1 cellular context compared by ENCODE assay signal in genomic region chr11:66022401-66023185, GRCh38.
TF ChIP-seq lines count a peak whose summit lies in the region.

No MANE protein-coding gene starts in this region.

TF ChIP-seq in HepG2, 621 proteins besides CTCF, POLR2A, EP300 and RAD21 (continues in another document):
- TF ChIP-seq GLI4 (CRISPR knock-in tag; IDR thresholded peaks at IDR 0.05; ENCODE audit: borderline replicate concordance) (0 out of 2 replicates have a peak, but pooled peaks have one; percentile 45), ZNF557 (CRISPR knock-in tag; IDR thresholded peaks at IDR 0.05) (0 out of 2 replicates have a peak, but pooled peaks have one; percentile 46), E2F2 (CRISPR knock-in tag; IDR thresholded peaks at IDR 0.05; ENCODE audit: borderline replicate concordance) (peak; percentile 48; the same call in 1 of the 2 replicates), MED13 (CRISPR knock-in tag; IDR thresholded peaks at IDR 0.05) (0 out of 2 replicates have a peak, but pooled peaks have one; percentile 48), PBX3 (CRISPR knock-in tag; IDR thresholded peaks at IDR 0.05; ENCODE audit: borderline replicate concordance) (0 out of 2 replicates have a peak, but pooled peaks have one; percentile 55), KDM2A (CRISPR knock-in tag; IDR thresholded peaks at IDR 0.05; ENCODE audit: borderline replicate concordance, low read depth) (peak; percentile 67), ZNF496 (CRISPR knock-in tag; IDR thresholded peaks at IDR 0.05; ENCODE audit: insufficient replicate concordance) (no peak), KDM6A (CRISPR knock-in tag; IDR thresholded peaks at IDR 0.05; ENCODE audit: low read depth) (no peak), ZNF205 (CRISPR knock-in tag; IDR thresholded peaks at IDR 0.05) (0 out of 2 replicates have a peak, but pooled peaks have one; percentile 38), GABPB1 (CRISPR knock-in tag; IDR thresholded peaks at IDR 0.05) (peak; percentile 66), ZBTB42 (CRISPR knock-in tag; IDR thresholded peaks at IDR 0.05) (no peak), ELF1 (CRISPR knock-in tag; IDR thresholded peaks at IDR 0.05) (0 out of 2 replicates have a peak, but pooled peaks have one; percentile 27), ZNF547 (CRISPR knock-in tag; IDR thresholded peaks at IDR 0.05) (peak; percentile 33; the same call in 1 of the 2 replicates), ZFP90 (CRISPR knock-in tag; IDR thresholded peaks at IDR 0.05; ENCODE audit: borderline replicate concordance) (peak; percentile 72; the same call in 1 of the 2 replicates), CAMTA2 (CRISPR knock-in tag; IDR thresholded peaks at IDR 0.05; ENCODE audit: borderline replicate concordance) (no peak), ZNF143 (CRISPR knock-in tag; IDR thresholded peaks at IDR 0.05) (no peak), MXI1 (IDR thresholded peaks at IDR 0.05; ENCODE audit: borderline replicate concordance, low read depth, low read length) (0 out of 3 replicates have a peak, but pooled peaks have one; percentile 15), RFXAP (CRISPR knock-in tag; IDR thresholded peaks at IDR 0.05; ENCODE audit: borderline replicate concordance) (peak; percentile 79; the same call in 1 of the 2 replicates), KLF16 (CRISPR knock-in tag; IDR thresholded peaks at IDR 0.05) (peak in 1 of 2 experiments; percentile 58; a peak in 2 of 4 replicates), ZNF605 (CRISPR knock-in tag; IDR thresholded peaks at IDR 0.05) (peak; percentile 15; the same call in 1 of the 2 replicates), DR1 (CRISPR knock-in tag; IDR thresholded peaks at IDR 0.05) (0 out of 2 replicates have a peak, but pooled peaks have one; percentile 36), HNRNPLL (IDR thresholded peaks at IDR 0.05; ENCODE audit: low read depth, low read length, poor library complexity, severe bottlenecking) (peak; percentile 68), ADNP (CRISPR knock-in tag; IDR thresholded peaks at IDR 0.05) (0 out of 2 replicates have a peak, but pooled peaks have one; percentile 9), CREB1 (IDR thresholded peaks at IDR 0.05) (no peak), CREB1 (CRISPR knock-in tag; IDR thresholded peaks at IDR 0.05) (no peak), IRF2 (CRISPR knock-in tag; IDR thresholded peaks at IDR 0.05) (0 out of 2 replicates have a peak, but pooled peaks have one; percentile 23), STAG1 (CRISPR knock-in tag; IDR thresholded peaks at IDR 0.05) (peak; percentile 82), ZNF350 (CRISPR knock-in tag; IDR thresholded peaks at IDR 0.05; ENCODE audit: borderline replicate concordance, low read depth) (peak; percentile 34; the same call in 1 of the 2 replicates), MAX (IDR thresholded peaks at IDR 0.05) (peak; percentile 39; the same call in 1 of the 2 replicates), FOXA3 (CRISPR knock-in tag; IDR thresholded peaks at IDR 0.05) (0 out of 2 replicates have a peak, but pooled peaks have one; percentile 12), ATF7-NPFF (CRISPR knock-in tag; IDR thresholded peaks at IDR 0.05; ENCODE audit: low read depth) (0 out of 2 replicates have a peak, but pooled peaks have one; percentile 32), POGZ (CRISPR knock-in tag; IDR thresholded peaks at IDR 0.05) (peak; percentile 12; the same call in 1 of the 2 replicates), CREM (IDR thresholded peaks at IDR 0.05) (no peak), CREM (CRISPR knock-in tag; IDR thresholded peaks at IDR 0.05) (no peak), LCORL (IDR thresholded peaks at IDR 0.05) (no peak), LCORL (CRISPR knock-in tag; IDR thresholded peaks at IDR 0.05) (0 out of 2 replicates have a peak, but pooled peaks have one; percentile 35), ZNF768 (CRISPR knock-in tag; IDR thresholded peaks at IDR 0.05) (peak; percentile 52; the same call in 1 of the 2 replicates), NR2C2 (CRISPR knock-in tag; IDR thresholded peaks at IDR 0.05; ENCODE audit: borderline replicate concordance) (peak; percentile 25; the same call in 1 of the 2 replicates), TMF1 (CRISPR knock-in tag; IDR thresholded peaks at IDR 0.05; ENCODE audit: low read depth) (no peak), UBTF (CRISPR knock-in tag; IDR thresholded peaks at IDR 0.05) (peak; percentile 55), HOXA5 (CRISPR knock-in tag; IDR thresholded peaks at IDR 0.05) (peak; percentile 37; the same call in 1 of the 2 replicates), ZSCAN25 (CRISPR knock-in tag; IDR thresholded peaks at IDR 0.05) (no peak)
- TF ChIP-seq, protein P1, sequence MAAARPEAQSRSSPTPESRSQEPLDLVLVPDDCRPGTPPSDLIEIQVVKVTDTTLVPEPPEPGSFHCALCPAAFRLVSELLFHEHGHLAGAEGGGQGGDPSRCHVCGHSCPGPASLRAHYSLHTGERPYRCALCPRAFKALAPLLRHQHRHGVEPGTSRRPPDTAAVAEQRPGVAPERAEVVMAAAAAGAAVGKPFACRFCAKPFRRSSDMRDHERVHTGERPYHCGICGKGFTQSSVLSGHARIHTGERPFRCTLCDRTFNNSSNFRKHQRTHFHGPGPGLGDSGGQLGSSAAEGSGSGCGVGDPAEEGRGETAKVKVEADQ (CRISPR knock-in tag; IDR thresholded peaks at IDR 0.05; ENCODE audit: borderline replicate concordance): peak; percentile 64; the same call in 1 of the 2 replicates
- TF ChIP-seq, protein P2, sequence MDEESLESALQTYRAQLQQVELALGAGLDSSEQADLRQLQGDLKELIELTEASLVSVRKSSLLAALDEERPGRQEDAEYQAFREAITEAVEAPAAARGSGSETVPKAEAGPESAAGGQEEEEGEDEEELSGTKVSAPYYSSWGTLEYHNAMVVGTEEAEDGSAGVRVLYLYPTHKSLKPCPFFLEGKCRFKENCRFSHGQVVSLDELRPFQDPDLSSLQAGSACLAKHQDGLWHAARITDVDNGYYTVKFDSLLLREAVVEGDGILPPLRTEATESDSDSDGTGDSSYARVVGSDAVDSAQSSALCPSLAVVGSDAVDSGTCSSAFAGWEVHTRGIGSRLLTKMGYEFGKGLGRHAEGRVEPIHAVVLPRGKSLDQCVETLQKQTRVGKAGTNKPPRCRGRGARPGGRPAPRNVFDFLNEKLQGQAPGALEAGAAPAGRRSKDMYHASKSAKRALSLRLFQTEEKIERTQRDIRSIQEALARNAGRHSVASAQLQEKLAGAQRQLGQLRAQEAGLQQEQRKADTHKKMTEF (CRISPR knock-in tag; IDR thresholded peaks at IDR 0.05): peak; percentile 56
- TF ChIP-seq, protein P3, sequence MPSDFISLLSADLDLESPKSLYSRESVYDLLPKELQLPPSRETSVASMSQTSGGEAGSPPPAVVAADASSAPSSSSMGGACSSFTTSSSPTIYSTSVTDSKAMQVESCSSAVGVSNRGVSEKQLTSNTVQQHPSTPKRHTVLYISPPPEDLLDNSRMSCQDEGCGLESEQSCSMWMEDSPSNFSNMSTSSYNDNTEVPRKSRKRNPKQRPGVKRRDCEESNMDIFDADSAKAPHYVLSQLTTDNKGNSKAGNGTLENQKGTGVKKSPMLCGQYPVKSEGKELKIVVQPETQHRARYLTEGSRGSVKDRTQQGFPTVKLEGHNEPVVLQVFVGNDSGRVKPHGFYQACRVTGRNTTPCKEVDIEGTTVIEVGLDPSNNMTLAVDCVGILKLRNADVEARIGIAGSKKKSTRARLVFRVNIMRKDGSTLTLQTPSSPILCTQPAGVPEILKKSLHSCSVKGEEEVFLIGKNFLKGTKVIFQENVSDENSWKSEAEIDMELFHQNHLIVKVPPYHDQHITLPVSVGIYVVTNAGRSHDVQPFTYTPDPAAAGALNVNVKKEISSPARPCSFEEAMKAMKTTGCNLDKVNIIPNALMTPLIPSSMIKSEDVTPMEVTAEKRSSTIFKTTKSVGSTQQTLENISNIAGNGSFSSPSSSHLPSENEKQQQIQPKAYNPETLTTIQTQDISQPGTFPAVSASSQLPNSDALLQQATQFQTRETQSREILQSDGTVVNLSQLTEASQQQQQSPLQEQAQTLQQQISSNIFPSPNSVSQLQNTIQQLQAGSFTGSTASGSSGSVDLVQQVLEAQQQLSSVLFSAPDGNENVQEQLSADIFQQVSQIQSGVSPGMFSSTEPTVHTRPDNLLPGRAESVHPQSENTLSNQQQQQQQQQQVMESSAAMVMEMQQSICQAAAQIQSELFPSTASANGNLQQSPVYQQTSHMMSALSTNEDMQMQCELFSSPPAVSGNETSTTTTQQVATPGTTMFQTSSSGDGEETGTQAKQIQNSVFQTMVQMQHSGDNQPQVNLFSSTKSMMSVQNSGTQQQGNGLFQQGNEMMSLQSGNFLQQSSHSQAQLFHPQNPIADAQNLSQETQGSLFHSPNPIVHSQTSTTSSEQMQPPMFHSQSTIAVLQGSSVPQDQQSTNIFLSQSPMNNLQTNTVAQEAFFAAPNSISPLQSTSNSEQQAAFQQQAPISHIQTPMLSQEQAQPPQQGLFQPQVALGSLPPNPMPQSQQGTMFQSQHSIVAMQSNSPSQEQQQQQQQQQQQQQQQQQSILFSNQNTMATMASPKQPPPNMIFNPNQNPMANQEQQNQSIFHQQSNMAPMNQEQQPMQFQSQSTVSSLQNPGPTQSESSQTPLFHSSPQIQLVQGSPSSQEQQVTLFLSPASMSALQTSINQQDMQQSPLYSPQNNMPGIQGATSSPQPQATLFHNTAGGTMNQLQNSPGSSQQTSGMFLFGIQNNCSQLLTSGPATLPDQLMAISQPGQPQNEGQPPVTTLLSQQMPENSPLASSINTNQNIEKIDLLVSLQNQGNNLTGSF (CRISPR knock-in tag; IDR thresholded peaks at IDR 0.05): 0 out of 2 replicates have a peak, but pooled peaks have one; percentile 25
- TF ChIP-seq, protein P4, sequence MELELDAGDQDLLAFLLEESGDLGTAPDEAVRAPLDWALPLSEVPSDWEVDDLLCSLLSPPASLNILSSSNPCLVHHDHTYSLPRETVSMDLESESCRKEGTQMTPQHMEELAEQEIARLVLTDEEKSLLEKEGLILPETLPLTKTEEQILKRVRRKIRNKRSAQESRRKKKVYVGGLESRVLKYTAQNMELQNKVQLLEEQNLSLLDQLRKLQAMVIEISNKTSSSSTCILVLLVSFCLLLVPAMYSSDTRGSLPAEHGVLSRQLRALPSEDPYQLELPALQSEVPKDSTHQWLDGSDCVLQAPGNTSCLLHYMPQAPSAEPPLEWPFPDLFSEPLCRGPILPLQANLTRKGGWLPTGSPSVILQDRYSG (CRISPR knock-in tag; IDR thresholded peaks at IDR 0.05): peak; percentile 59; the same call in 1 of the 2 replicates
- TF ChIP-seq, protein P5, sequence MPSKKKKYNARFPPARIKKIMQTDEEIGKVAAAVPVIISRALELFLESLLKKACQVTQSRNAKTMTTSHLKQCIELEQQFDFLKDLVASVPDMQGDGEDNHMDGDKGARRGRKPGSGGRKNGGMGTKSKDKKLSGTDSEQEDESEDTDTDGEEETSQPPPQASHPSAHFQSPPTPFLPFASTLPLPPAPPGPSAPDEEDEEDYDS (CRISPR knock-in tag; IDR thresholded peaks at IDR 0.05): no peak
